In genomic region chr1:228755800-228756199, GRCh38 we compare ENCODE assay signal across 7 cellular contexts. TPM values are rescaled to one million over a fixed set of nuclear protein-coding genes. Genes with fewer than 3 reads are reported as not detected.
"Had no signal": no experiment of that assay in that cellular context is flagged by ENCODE, and none has a peak within 500 bp of the region (broad histone marks: within the 10 kb centered on the region; RNA-seq: fewer than 3 reads in every experiment).

No MANE protein-coding gene starts in this region.

- H3K27ac ChIP-seq: HL-60 had no signal

- H3K27ac Mint-ChIP-seq: GM23338, H9, HFFc6, IgD-negative memory B cell had no signal

- H3K4me2 ChIP-seq: GM23338 had no signal

- H3K4me3 ChIP-seq: GM23338 had no signal

- DNase-seq: H9, HCEC 1CT, HFFc6 had no signal

- H3K9me3 Mint-ChIP-seq: GM23338 had no signal

- H3K4me3 Mint-ChIP-seq: GM23338, H9, HFFc6, IgD-negative memory B cell had no signal

RNA-seq across cellular contexts. Expression of gene RHOU, which starts 20.5 kb away (rescaled TPM):
- total RNA-seq: HT1080 had no signal
